Comparison of ENCODE assay signal across 11 cellular contexts in the genomic region with DNA sequence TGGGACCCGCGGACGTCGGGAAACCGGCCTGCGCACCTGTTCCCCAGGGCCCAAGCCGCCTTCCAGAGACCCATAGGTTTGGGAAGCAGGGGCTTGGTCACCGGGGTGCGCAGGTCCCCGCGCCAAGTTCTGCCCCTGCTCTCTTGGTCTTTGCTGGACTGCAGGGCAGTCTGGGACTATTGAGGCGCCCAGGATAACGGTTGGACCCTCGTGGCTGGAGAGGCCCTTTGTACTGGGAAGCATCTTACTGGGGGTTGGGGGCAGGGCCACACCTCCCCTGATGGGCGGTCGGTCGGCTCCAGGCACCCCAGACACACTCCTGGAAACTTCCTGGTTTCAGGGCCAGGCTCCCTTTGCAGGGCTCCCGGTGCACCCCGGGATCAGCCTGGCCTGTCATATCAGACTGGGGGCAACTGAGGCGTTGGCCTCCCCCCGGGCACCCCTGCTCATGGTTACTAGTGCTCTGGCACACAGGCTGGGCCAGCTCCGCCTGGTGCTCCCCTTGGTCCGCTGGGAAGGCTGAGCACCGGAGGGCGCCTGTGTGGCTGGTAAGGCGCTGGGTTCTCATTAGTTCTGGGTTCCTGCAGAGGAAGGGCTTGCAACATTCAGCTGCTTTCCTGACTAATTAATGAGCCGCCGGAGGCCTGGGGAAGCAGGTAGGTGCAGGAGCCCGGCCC.
DNase-seq lines count a peak whose midpoint lies in the region; ATAC-seq and TF ChIP-seq lines count a peak whose summit lies in the region.
"Had no signal": no experiment of that assay in that cellular context is flagged by ENCODE, and none has a peak within 500 bp of the region (broad histone marks: within the 10 kb centered on the region; RNA-seq: fewer than 3 reads in every experiment).

No MANE protein-coding gene starts in this region.

- peak overlapping the region; percentile 62 for H3K4me3 Mint-ChIP-seq in type B pancreatic cell
- H3K4me3 Mint-ChIP-seq: activated CD4-positive, alpha-beta T cell treated with anti-CD3 and anti-CD28 coated beads for 36 hours; stimulated activated naive B cell treated with anti-CD40 and anti-IgM and Interleukin-4, amounts not matched to agents 10 μg/mL and 1 μg/mL and 100 μg/mL, for 72 hours had no signal

- H3K9me3 ChIP-seq in RWPE2 (ENCODE audit: severe bottlenecking): no peaks in the 10 kb centered on the region

- no peaks in the 10 kb centered on the region for H3K9me3 Mint-ChIP-seq in type B pancreatic cell

- TF ChIP-seq CTCF in RWPE2 (IDR thresholded peaks at IDR 0.05; ENCODE audit: poor library complexity, severe bottlenecking): peak; percentile 23
- peak; percentile 0 for TF ChIP-seq CTCF in type B pancreatic cell (conservative IDR thresholded peaks at IDR 0.05)

- peaks cover 35% of the 10 kb centered on the region for H3K27me3 Mint-ChIP-seq in type B pancreatic cell

- H3K27ac ChIP-seq in RWPE2 (ENCODE audit: poor library complexity, severe bottlenecking): no peak overlapping the region

- H3K36me3 Mint-ChIP-seq in type B pancreatic cell: no peaks in the 10 kb centered on the region

- no peak for ATAC-seq in RWPE2 (ENCODE audit: low read depth)

- no peaks in the 10 kb centered on the region for H3K4me1 ChIP-seq in RWPE2 (ENCODE audit: insufficient read depth, poor library complexity, severe bottlenecking)

- H3K4me1 Mint-ChIP-seq in type B pancreatic cell (ENCODE audit: unreplicated experiment): peaks cover 12% of the 10 kb centered on the region
- H3K4me1 Mint-ChIP-seq: activated CD4-positive, alpha-beta T cell treated with anti-CD3 and anti-CD28 coated beads for 36 hours had no signal

- DNase-seq in NCI-H345 (lab: John Stamatoyannopoulos, UW): peak; percentile 20
- DNase-seq in NCI-H345 treated with DMSO at 0.1 percent for 48 hours (lab: John Stamatoyannopoulos, UW; ENCODE audit: unreplicated experiment): no peak
- DNase-seq in RWPE2 (ENCODE audit: low spot score): no peak
- peak; percentile 46 for DNase-seq in left kidney (ENCODE audit: low read depth, low spot score)
- no peak for DNase-seq in type B pancreatic cell (ENCODE audit: extremely low spot score, unreplicated experiment)
- DNase-seq in activated CD4-positive, alpha-beta T cell treated with anti-CD3 and anti-CD28 coated beads, Interleukin-2, amount 50 U/mL, for 1 hour: no peak
- DNase-seq in cerebellar cortex (ENCODE audit: low spot score): no peak
- no peak for DNase-seq in NCI-H446 (lab: John Stamatoyannopoulos, UW)
- DNase-seq: left cardiac atrium; stimulated activated naive B cell treated with anti-CD40 and anti-IgM and Interleukin-4, amounts not matched to agents 10 μg/mL and 1 μg/mL and 100 μg/mL, for 72 hours had no signal

- H3K36me3 ChIP-seq in RWPE2 (ENCODE audit: low read depth): no peaks in the 10 kb centered on the region

- peaks cover 11% of the 10 kb centered on the region for H3K27me3 ChIP-seq in RWPE2 (ENCODE audit: insufficient read depth, poor library complexity, severe bottlenecking)

- no peak overlapping the region for H3K4me3 ChIP-seq in RWPE2 (ENCODE audit: severe bottlenecking)

- no peak overlapping the region for H3K27ac Mint-ChIP-seq in type B pancreatic cell
- H3K27ac Mint-ChIP-seq: activated CD4-positive, alpha-beta T cell treated with anti-CD3 and anti-CD28 coated beads for 36 hours; stimulated activated naive B cell treated with anti-CD40 and anti-IgM and Interleukin-4, amounts not matched to agents 10 μg/mL and 1 μg/mL and 100 μg/mL, for 72 hours had no signal

Comparison
In these comparisons a context has a peak if more than half of its experiments do, and no peak if none do; other contexts are left out.
1. DNase-seq: peak in NCI-H345 (single experiment) and left kidney (single experiment); none in NCI-H345 treated with DMSO at 0.1 percent for 48 hours (single experiment), RWPE2 (single experiment), type B pancreatic cell (single experiment), activated CD4-positive, alpha-beta T cell treated with anti-CD3 and anti-CD28 coated beads, Interleukin-2, amount 50 U/mL, for 1 hour (single experiment), cerebellar cortex (single experiment) and NCI-H446 (0 of 2).